9 cellular contexts compared by ENCODE assay signal in the genomic region with DNA sequence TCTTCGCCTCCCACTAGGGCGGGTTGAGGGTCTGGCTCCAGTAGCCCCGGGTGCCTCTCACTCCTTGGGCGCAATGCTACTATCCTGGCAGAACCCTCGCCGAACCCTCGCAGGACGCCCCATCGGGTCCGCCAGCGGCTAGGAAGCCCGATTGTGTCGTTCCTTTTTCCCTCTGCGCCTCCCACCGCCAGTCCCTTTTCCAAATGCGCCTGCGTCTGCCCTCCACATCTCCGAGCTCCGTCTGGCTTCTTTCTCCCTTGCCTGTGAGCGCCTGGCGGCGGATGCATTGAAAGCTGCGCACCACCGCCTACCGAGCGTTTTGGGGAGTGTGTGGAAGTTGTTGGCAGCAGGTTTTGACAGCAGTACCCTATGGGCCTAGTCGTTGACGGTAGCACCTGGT. TPM values are rescaled to one million over a fixed set of nuclear protein-coding genes. Genes with fewer than 3 reads are reported as not detected.
DNase-seq lines count a peak whose midpoint lies in the region; ATAC-seq and TF ChIP-seq lines count a peak whose summit lies in the region.
"Had no signal": no experiment of that assay in that cellular context is flagged by ENCODE, and none has a peak within 500 bp of the region (broad histone marks: within the 10 kb centered on the region; RNA-seq: fewer than 3 reads in every experiment).

No MANE protein-coding gene starts in this region.

- H3K27me3 ChIP-seq in BJ (ENCODE audit: control insufficient read depth, insufficient read depth, low read length): no peaks in the 10 kb centered on the region

- peaks cover 3% of the 10 kb centered on the region for H3K27me3 Mint-ChIP-seq in osteocyte (ENCODE audit: unreplicated experiment)

- peaks cover 2% of the 10 kb centered on the region for H3K4me1 Mint-ChIP-seq in osteocyte (ENCODE audit: unreplicated experiment)

- peak overlapping the region; percentile 42 for H3K4me3 ChIP-seq in BJ (ENCODE audit: low read depth, low read length)

- intact Hi-C loops in head of caudate nucleus (cut with DNase I): no loop called here

- H3K36me3 Mint-ChIP-seq in osteocyte (ENCODE audit: unreplicated experiment): peaks cover 4% of the 10 kb centered on the region

- H3K36me3 ChIP-seq in BJ (ENCODE audit: control insufficient read depth, insufficient read depth, low read length): no peaks in the 10 kb centered on the region

- no peaks in the 10 kb centered on the region for H3K9me3 Mint-ChIP-seq in osteocyte (ENCODE audit: unreplicated experiment)

- H3K4me3 Mint-ChIP-seq in osteocyte (ENCODE audit: unreplicated experiment): peak overlapping the region; percentile 73

- in situ Hi-C loops in ACHN (cut with HindIII; ENCODE audit: low pct_ligation_motif_present, low pct_unique_long_range_greater_than_20kb, low sequenced_read_pairs): no loop called here

- POLR2A ChIA-PET in BJ (lab: Charles Lee): no interaction called here

- ATAC-seq in SK-N-SH treated with all-trans-retinoic acid at 6 μM for 48 hours: peak; percentile 98
- no peak for ATAC-seq in GM19452 (IDR thresholded peaks at IDR 0.05; ENCODE audit: unreplicated experiment)

- TF ChIP-seq CTCF in BJ (IDR thresholded peaks at IDR 0.05; ENCODE audit: insufficient read depth, low read depth, low read length): peak; percentile 57
- TF ChIP-seq CTCF in osteocyte (IDR thresholded peaks at IDR 0.05): peak; percentile 49

- CTCF ChIA-PET in BJ (lab: Yijun Ruan, JAX): interaction anchor here (1.0 to 1.3 kb wide), 2 partner anchors 197 to 201 kb away, joined by 4 to 5 read pairs; no protein-coding TSS in a partner anchor

- DNase-seq in BJ (ENCODE audit: low read depth) (no peak), head of caudate nucleus (peak; percentile 21 to 82 (median 62)), osteocyte (ENCODE audit: extremely low spot score, unreplicated experiment) (no peak), HuH-7 (ENCODE audit: low spot score) (no peak), ACHN (no peak)
- DNase-seq in activated naive CD4-positive, alpha-beta T cell (lab: John Stamatoyannopoulos, UW): no peak
- DNase-seq: DND-41 had no signal

- no peak overlapping the region for H3K27ac Mint-ChIP-seq in osteocyte (ENCODE audit: unreplicated experiment)

TF ChIP-seq in SK-N-SH treated with all-trans-retinoic acid at 6 μM for 48 hours, 23 proteins besides CTCF, POLR2A, EP300 and RAD21:
- no peak for TF ChIP-seq PPARA (CRISPR knock-in tag; IDR thresholded peaks at IDR 0.05; ENCODE audit: borderline replicate concordance)

RNA-seq across cellular contexts. Expression of a gene that starts 1.0 kb away (rescaled TPM):
- polyA plus RNA-seq in BJ (2011; rRNA removed): 0.39 and 0.53 TPM in 2 replicates
- polyA minus RNA-seq in BJ (2011; rRNA and poly(A)+ RNA removed): 0.38 TPM in 1 of 2 replicates, not detected in the other
- 1.4 and 1.7 TPM in 2 replicates for total RNA-seq in osteocyte

Comparison
In these comparisons a context has a peak if more than half of its experiments do, and no peak if none do; other contexts are left out.
1. DNase-seq: peak in head of caudate nucleus (42 of 42); none in BJ (single experiment), osteocyte (single experiment), activated naive CD4-positive, alpha-beta T cell (0 of 4), HuH-7 (single experiment) and ACHN (single experiment).